In genomic region chr9:132878695-132879064, GRCh38 we compare ENCODE assay signal across 8 cellular contexts. TPM values are rescaled to one million over a fixed set of nuclear protein-coding genes. Genes with fewer than 3 reads are reported as not detected.
DNase-seq lines count a peak whose midpoint lies in the region; ATAC-seq and TF ChIP-seq lines count a peak whose summit lies in the region.

SPACA9 (plus strand) TSS chr9:132878898; CDS start chr9:132883948, 5,050 bp downstream.

- ATAC-seq in left lobe of liver (peak; percentile 71), GM18520 (IDR thresholded peaks at IDR 0.05; ENCODE audit: unreplicated experiment) (no peak)

- peak within 1 kb of the TSS; percentile 73 for H3K27ac Mint-ChIP-seq in dendritic cell treated with granulocyte-macrophage colony-stimulating factor and Interleukin-4, amounts not matched to agents 40 ng/mL and 50 ng/mL, for 4 days

- intact Hi-C loops in dendritic cell treated with granulocyte-macrophage colony-stimulating factor and Interleukin-4, amounts not matched to agents 40 ng/mL and 50 ng/mL, for 4 days (cut with micrococcal nuclease) = no loop called here

- peaks cover 23% of the 10 kb centered on the region for H3K27me3 Mint-ChIP-seq in dendritic cell treated with granulocyte-macrophage colony-stimulating factor and Interleukin-4, amounts not matched to agents 40 ng/mL and 50 ng/mL, for 4 days

- H3K27ac ChIP-seq in C4-2B (peak within 1 kb of the TSS; percentile 65), VCaP (peak within 1 kb of the TSS; percentile 69; the same call in 1 of the 2 replicates)

- H3K4me3 Mint-ChIP-seq in dendritic cell treated with granulocyte-macrophage colony-stimulating factor and Interleukin-4, amounts not matched to agents 40 ng/mL and 50 ng/mL, for 4 days = peak within 1 kb of the TSS; percentile 75

- TF ChIP-seq CTCF in C4-2B (conservative IDR thresholded peaks at IDR 0.05) = no peak
- no peak for TF ChIP-seq CTCF in VCaP (conservative IDR thresholded peaks at IDR 0.05)

- no peaks in the 10 kb centered on the region for H3K9me3 Mint-ChIP-seq in dendritic cell treated with granulocyte-macrophage colony-stimulating factor and Interleukin-4, amounts not matched to agents 40 ng/mL and 50 ng/mL, for 4 days

- no peaks in the 10 kb centered on the region for H3K36me3 Mint-ChIP-seq in dendritic cell treated with granulocyte-macrophage colony-stimulating factor and Interleukin-4, amounts not matched to agents 40 ng/mL and 50 ng/mL, for 4 days (ENCODE audit: low read depth)

- H3K4me1 Mint-ChIP-seq in dendritic cell treated with granulocyte-macrophage colony-stimulating factor and Interleukin-4, amounts not matched to agents 40 ng/mL and 50 ng/mL, for 4 days (ENCODE audit: low read depth) = peaks cover 16% of the 10 kb centered on the region

- DNase-seq in HK-2 (ENCODE audit: unreplicated experiment) (peak; percentile 31), left lobe of liver (ENCODE audit: low spot score) (peak; percentile 61)
- DNase-seq in stimulated activated CD4-positive, alpha-beta T cell treated with anti-CD3 and anti-CD28 coated beads, Interleukin-2, amount 100 ng/mL, for 48 hours = peak; percentile 29 to 37
- no peak for DNase-seq in effector CD4-positive, alpha-beta T cell

RNA-seq across cellular contexts. Expression of gene SPACA9, which starts in this region (rescaled TPM):
- total RNA-seq in left lobe of liver = 0.75 TPM

Comparison
In these comparisons a context has a peak if more than half of its experiments do, and no peak if none do; other contexts are left out.
1. Peak in DNase-seq and ATAC-seq in left lobe of liver; RNA of the gene not detected or under 1 TPM.